Comparison of ENCODE assay signal across 11 cellular contexts in the genomic region with DNA sequence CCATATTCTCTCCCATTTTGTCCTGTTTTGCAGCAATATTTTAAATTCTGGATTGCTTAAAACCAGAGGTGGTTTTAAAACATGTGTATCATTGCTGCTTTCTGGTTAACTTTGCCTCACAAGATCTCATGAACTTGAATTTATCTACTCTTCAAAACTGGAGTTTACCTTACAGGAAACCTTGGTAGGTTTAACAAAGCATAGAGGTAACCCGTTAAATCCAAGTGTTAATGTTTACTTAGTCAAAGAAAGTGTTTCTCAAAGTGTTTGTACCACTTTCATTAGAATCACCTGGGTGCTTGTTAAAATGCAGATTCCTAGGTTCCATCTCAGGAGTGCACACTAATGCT. TPM values are rescaled to one million over a fixed set of nuclear protein-coding genes. Genes with fewer than 3 reads are reported as not detected.
DNase-seq lines count a peak whose midpoint lies in the region; ATAC-seq and TF ChIP-seq lines count a peak whose summit lies in the region.
"Had no signal": no experiment of that assay in that cellular context is flagged by ENCODE, and none has a peak within 500 bp of the region (broad histone marks: within the 10 kb centered on the region; RNA-seq: fewer than 3 reads in every experiment).

No MANE protein-coding gene starts in this region.

- peaks cover 4 to 16% of the 10 kb centered on the region in 2 donors for H3K36me3 Mint-ChIP-seq in activated T-cell treated with anti-CD3 and anti-CD28 coated beads, Interleukin-2, amount 50 U/mL, for 72 hours (ENCODE audit: insufficient read depth in 2 of 2)

- no peaks in the 10 kb centered on the region for H3K27me3 ChIP-seq in gastrocnemius medialis
- no peaks in the 10 kb centered on the region for H3K27me3 ChIP-seq in adrenal gland
- H3K27me3 ChIP-seq: neural progenitor cell had no signal

- no peaks in the 10 kb centered on the region for H3K9me3 ChIP-seq in KOPT-K1 (ENCODE audit: insufficient read depth, low read length, poor library complexity, severe bottlenecking)
- H3K9me3 ChIP-seq in gastrocnemius medialis, result no peaks in the 10 kb centered on the region
- no peaks in the 10 kb centered on the region for H3K9me3 ChIP-seq in adrenal gland (replicated peaks in 1 of 3)

- peaks cover 40% of the 10 kb centered on the region for H3K4me1 Mint-ChIP-seq in activated T-cell treated with anti-CD3 and anti-CD28 coated beads, Interleukin-2, amount 50 U/mL, for 72 hours (ENCODE audit: low read depth)

- H3K4me3 ChIP-seq in gastrocnemius medialis, result no peak overlapping the region
- no peak overlapping the region for H3K4me3 ChIP-seq in adrenal gland
- H3K4me3 ChIP-seq: neural progenitor cell, SK-N-MC had no signal

- intact Hi-C loops in gastrocnemius medialis (cut with DNase I; ENCODE audit: low total_unique reads) (no loop called here), adrenal gland (cut with DNase I) (no loop called here)

- H3K27me3 Mint-ChIP-seq in activated T-cell treated with anti-CD3 and anti-CD28 coated beads, Interleukin-2, amount 50 U/mL, for 72 hours (ENCODE audit: low read depth), result no peaks in the 10 kb centered on the region

- H3K4me3 Mint-ChIP-seq in activated T-cell treated with anti-CD3 and anti-CD28 coated beads, Interleukin-2, amount 50 U/mL, for 72 hours, result peak overlapping the region; percentile 65
- H3K4me3 Mint-ChIP-seq: neural progenitor cell had no signal

- H3K36me3 ChIP-seq in KOPT-K1 (ENCODE audit: insufficient read depth, low read length), result peaks cover 28% of the 10 kb centered on the region
- H3K36me3 ChIP-seq in gastrocnemius medialis, result peaks cover 0 to 6% of the 10 kb centered on the region in 2 donors
- H3K36me3 ChIP-seq in adrenal gland (replicated peaks in 1 of 2), result peaks cover 0 to 18% of the 10 kb centered on the region in 2 donors
- H3K36me3 ChIP-seq: neural progenitor cell had no signal

- TF ChIP-seq CTCF in gastrocnemius medialis (IDR thresholded peaks at IDR 0.05 in 4 of 5, conservative IDR thresholded peaks at IDR 0.05 in 1 of 5) (no peak), adrenal gland (IDR thresholded peaks at IDR 0.05) (no peak)

- no peak for ATAC-seq in activated T-cell treated with anti-CD3 and anti-CD28 coated beads, Interleukin-2, amount 50 U/mL, for 72 hours (replicated peaks in 1 of 2)
- ATAC-seq in HG02588 (IDR thresholded peaks at IDR 0.05; ENCODE audit: unreplicated experiment) (peak; percentile 18), gastrocnemius medialis (no peak), HG02884 (IDR thresholded peaks at IDR 0.05; ENCODE audit: unreplicated experiment) (no peak)

- 75 to 100% (median 91%) methylated on average over 1 of the region's 1 CpG for WGBS in adrenal gland, 4 donors

- DNase-seq in activated T-cell treated with anti-CD3 and anti-CD28 coated beads, Interleukin-2, amount 50 U/mL, for 72 hours, result no peak
- DNase-seq in activated T-cell treated with anti-CD3 and anti-CD28 coated beads, Interleukin-2, amount 50 U/mL, for 48 hours, result no peak
- DNase-seq in gastrocnemius medialis, result no peak
- DNase-seq in HuH-7.5 (ENCODE audit: low spot score), result no peak
- no peak for DNase-seq in adrenal gland
- DNase-seq: NCI-H2029 treated with DMSO at 0.1 percent for 48 hours had no signal

- in situ Hi-C loops in gastrocnemius medialis (cut with MboI; ENCODE audit: low sequenced_read_pairs in 4 of 4), result no loop called here

- H3K4me1 ChIP-seq in gastrocnemius medialis (peaks cover 26 to 32% of the 10 kb centered on the region in 2 donors), adrenal gland (replicated peaks in 1 of 2) (peaks cover 0 to 12% of the 10 kb centered on the region in 2 donors)
- H3K4me1 ChIP-seq: neural progenitor cell had no signal

- peak overlapping the region; percentile 83 for H3K27ac Mint-ChIP-seq in activated T-cell treated with anti-CD3 and anti-CD28 coated beads, Interleukin-2, amount 50 U/mL, for 72 hours
- H3K27ac Mint-ChIP-seq: neural progenitor cell had no signal

- H3K9me3 Mint-ChIP-seq in activated T-cell treated with anti-CD3 and anti-CD28 coated beads, Interleukin-2, amount 50 U/mL, for 72 hours, result no peaks in the 10 kb centered on the region
- H3K9me3 Mint-ChIP-seq: neural progenitor cell had no signal

- H3K27ac ChIP-seq in KOPT-K1 (ENCODE audit: low read depth, low read length, poor library complexity, severe bottlenecking), result peak overlapping the region; percentile 67
- H3K27ac ChIP-seq in gastrocnemius medialis, result peak overlapping the region in 3 of 4 donors; percentile 2 to 80 (median 20)
- peak overlapping the region in 1 of 5 donors; percentile 17 for H3K27ac ChIP-seq in adrenal gland
- H3K27ac ChIP-seq: neural progenitor cell, SK-N-MC had no signal

- TF ChIP-seq POLR2A in gastrocnemius medialis (IDR thresholded peaks at IDR 0.05) (no peak), adrenal gland (IDR thresholded peaks at IDR 0.05) (no peak)

RNA-seq across cellular contexts. Expression of gene VDAC2, which starts 44.0 kb away (rescaled TPM):
- 100 to 1,000 TPM; 207 to 229 TPM for total RNA-seq in activated T-cell treated with anti-CD3 and anti-CD28 coated beads, Interleukin-2, amount 50 U/mL, for 72 hours
- total RNA-seq in gastrocnemius medialis, result 100 to 1,000 TPM; 255 to 442 (median 268) TPM
- 100 to 1,000 TPM; 139 to 271 (median 197) TPM for total RNA-seq in adrenal gland
- polyA plus RNA-seq in adrenal gland, result 100 to 1,000 TPM in 2 of 3 donors, 10 to 100 TPM in 1; 83.2 to 297 (median 115) TPM

RNA-seq across cellular contexts. Expression of gene SAMD8, which starts 55.1 kb away (rescaled TPM):
- 10 to 100 TPM; 24.3 to 28.6 TPM for total RNA-seq in activated T-cell treated with anti-CD3 and anti-CD28 coated beads, Interleukin-2, amount 50 U/mL, for 72 hours
- total RNA-seq in gastrocnemius medialis (100 to 1,000 TPM in 1 of 4 donors, 10 to 100 TPM in 3; 46.2 to 125 (median 68.9) TPM), adrenal gland (10 to 100 TPM; 25.6 to 48.7 (median 34.0) TPM)
- polyA plus RNA-seq in adrenal gland, result 10 to 100 TPM in 1 of 3 donors, 1 to 10 TPM in 2; 5.7 to 27.8 (median 6.0) TPM
